In genomic region chr2:221120643-221121042, GRCh38 we compare ENCODE assay signal across 20 cellular contexts.
DNase-seq lines count a peak whose midpoint lies in the region; ATAC-seq and TF ChIP-seq lines count a peak whose summit lies in the region.
"Had no signal": no experiment of that assay in that cellular context is flagged by ENCODE, and none has a peak within 500 bp of the region (broad histone marks: within the 10 kb centered on the region; RNA-seq: fewer than 3 reads in every experiment).

No MANE protein-coding gene starts in this region.

- no peaks in the 10 kb centered on the region for H3K9me3 Mint-ChIP-seq in activated T-helper 2 cell treated with anti-CD3 and anti-CD28 coated beads, Interferon-gamma antibody, Interleukin-2, Interleukin-4, amounts not matched to agents 10 μg/mL and 5 μg/mL and 100 μg/mL, durations not matched to agents 14 hours and 24 hours and 36 hours
- H3K9me3 Mint-ChIP-seq: T-helper 1 cell treated with Interleukin-12 subunit alpha and Interleukin-12 subunit beta and Interleukin-4 antibody, amounts not matched to agents 30 μg/mL and 1 μg/mL, for 36 hours had no signal

- H3K27ac Mint-ChIP-seq in activated T-helper 2 cell treated with anti-CD3 and anti-CD28 coated beads, Interferon-gamma antibody, Interleukin-2, Interleukin-4, amounts not matched to agents 10 μg/mL and 5 μg/mL and 100 μg/mL, durations not matched to agents 14 hours and 24 hours and 36 hours = no peak overlapping the region
- H3K27ac Mint-ChIP-seq: T-helper 1 cell treated with Interleukin-12 subunit alpha and Interleukin-12 subunit beta and Interleukin-4 antibody, amounts not matched to agents 30 μg/mL and 1 μg/mL, for 36 hours; WTC11 had no signal

- no peaks in the 10 kb centered on the region for H3K36me3 Mint-ChIP-seq in activated T-helper 2 cell treated with anti-CD3 and anti-CD28 coated beads, Interferon-gamma antibody, Interleukin-2, Interleukin-4, amounts not matched to agents 10 μg/mL and 5 μg/mL and 100 μg/mL, durations not matched to agents 14 hours and 24 hours and 36 hours (ENCODE audit: low read depth)
- H3K36me3 Mint-ChIP-seq: WTC11 had no signal

- ATAC-seq in GM18520 (IDR thresholded peaks at IDR 0.05; ENCODE audit: unreplicated experiment) (peak; percentile 71), GM21526 (IDR thresholded peaks at IDR 0.05; ENCODE audit: low FRiP score, unreplicated experiment) (peak; percentile 61), HG03095 (IDR thresholded peaks at IDR 0.05; ENCODE audit: unreplicated experiment) (peak; percentile 47), HG03565 (IDR thresholded peaks at IDR 0.05; ENCODE audit: unreplicated experiment) (peak; percentile 69)
- ATAC-seq: left lobe of liver, right cardiac atrium, WTC11 had no signal

- H3K27ac ChIP-seq in adrenal gland = no peak overlapping the region
- H3K27ac ChIP-seq: uterus had no signal

- H3K4me1 Mint-ChIP-seq in activated T-helper 2 cell treated with anti-CD3 and anti-CD28 coated beads, Interferon-gamma antibody, Interleukin-2, Interleukin-4, amounts not matched to agents 10 μg/mL and 5 μg/mL and 100 μg/mL, durations not matched to agents 14 hours and 24 hours and 36 hours (ENCODE audit: low read depth) = no peaks in the 10 kb centered on the region

- H3K27me3 Mint-ChIP-seq in activated T-helper 2 cell treated with anti-CD3 and anti-CD28 coated beads, Interferon-gamma antibody, Interleukin-2, Interleukin-4, amounts not matched to agents 10 μg/mL and 5 μg/mL and 100 μg/mL, durations not matched to agents 14 hours and 24 hours and 36 hours (ENCODE audit: low read depth) = no peaks in the 10 kb centered on the region

- no peak overlapping the region for H3K4me3 ChIP-seq in foreskin fibroblast (ENCODE audit: low read depth in 1 of 2, low read length in 2 of 2)
- H3K4me3 ChIP-seq in adrenal gland = no peak overlapping the region
- H3K4me3 ChIP-seq: uterus had no signal

- H3K27me3 ChIP-seq in adrenal gland = no peaks in the 10 kb centered on the region
- H3K27me3 ChIP-seq: uterus had no signal

- H3K9me3 ChIP-seq in adrenal gland (replicated peaks in 1 of 3) = no peaks in the 10 kb centered on the region
- H3K9me3 ChIP-seq: uterus had no signal

- DNase-seq in DMS153 (lab: John Stamatoyannopoulos, UW) (no peak), foreskin fibroblast (no peak), adrenal gland (no peak)
- DNase-seq in activated T-helper 2 cell treated with anti-CD3 and anti-CD28 coated beads, Interferon-gamma antibody, Interleukin-2, Interleukin-4, amounts not matched to agents 10 μg/mL and 5 μg/mL and 100 μg/mL, durations not matched to agents 14 hours and 24 hours and 36 hours (ENCODE audit: low spot score) = no peak
- DNase-seq: activated effector memory CD4-positive, alpha-beta T cell treated with anti-CD3 and anti-CD28 coated beads, Interleukin-2, amount 50 U/mL, for 16 hours; aorta; H7; NCI-H2029; NCI-H510A; nucleus accumbens; right cardiac atrium; SHP77; uterus had no signal

- intact Hi-C loops in activated T-helper 2 cell treated with anti-CD3 and anti-CD28 coated beads, Interferon-gamma antibody, Interleukin-2, Interleukin-4, amounts not matched to agents 10 μg/mL and 5 μg/mL and 100 μg/mL, durations not matched to agents 14 hours and 24 hours and 36 hours (cut with micrococcal nuclease) = no loop called here
- intact Hi-C loops in adrenal gland (cut with DNase I) = no loop called here

- H3K4me3 Mint-ChIP-seq in activated T-helper 2 cell treated with anti-CD3 and anti-CD28 coated beads, Interferon-gamma antibody, Interleukin-2, Interleukin-4, amounts not matched to agents 10 μg/mL and 5 μg/mL and 100 μg/mL, durations not matched to agents 14 hours and 24 hours and 36 hours (ENCODE audit: low read depth) = no peak overlapping the region
- H3K4me3 Mint-ChIP-seq: T-helper 1 cell treated with Interleukin-12 subunit alpha and Interleukin-12 subunit beta and Interleukin-4 antibody, amounts not matched to agents 30 μg/mL and 1 μg/mL, for 36 hours; WTC11 had no signal

- TF ChIP-seq CTCF in foreskin fibroblast (IDR thresholded peaks at IDR 0.05; ENCODE audit: low read depth, low read length) (no peak), adrenal gland (IDR thresholded peaks at IDR 0.05) (no peak)

- H3K36me3 ChIP-seq in adrenal gland (replicated peaks in 1 of 2) = no peaks in the 10 kb centered on the region
- H3K36me3 ChIP-seq: uterus had no signal

- H3K4me1 ChIP-seq in adrenal gland (replicated peaks in 1 of 2) = no peaks in the 10 kb centered on the region
- H3K4me1 ChIP-seq: uterus had no signal

- 62 to 75% (median 68%) methylated on average over 2 of the region's 2 CpGs for whole genome bisulfite sequencing in adrenal gland, 4 donors

- TF ChIP-seq POLR2A in adrenal gland (IDR thresholded peaks at IDR 0.05) = no peak
